In genomic region chr16:88456356-88457292, GRCh38 we compare ENCODE assay signal across 1 cellular context.
TF ChIP-seq lines count a peak whose summit lies in the region.

No MANE protein-coding gene starts in this region.

TF ChIP-seq in GM12878, 131 proteins besides CTCF, POLR2A, EP300 and RAD21 (continued from another document and continues in another):
- TF ChIP-seq, protein P1, sequence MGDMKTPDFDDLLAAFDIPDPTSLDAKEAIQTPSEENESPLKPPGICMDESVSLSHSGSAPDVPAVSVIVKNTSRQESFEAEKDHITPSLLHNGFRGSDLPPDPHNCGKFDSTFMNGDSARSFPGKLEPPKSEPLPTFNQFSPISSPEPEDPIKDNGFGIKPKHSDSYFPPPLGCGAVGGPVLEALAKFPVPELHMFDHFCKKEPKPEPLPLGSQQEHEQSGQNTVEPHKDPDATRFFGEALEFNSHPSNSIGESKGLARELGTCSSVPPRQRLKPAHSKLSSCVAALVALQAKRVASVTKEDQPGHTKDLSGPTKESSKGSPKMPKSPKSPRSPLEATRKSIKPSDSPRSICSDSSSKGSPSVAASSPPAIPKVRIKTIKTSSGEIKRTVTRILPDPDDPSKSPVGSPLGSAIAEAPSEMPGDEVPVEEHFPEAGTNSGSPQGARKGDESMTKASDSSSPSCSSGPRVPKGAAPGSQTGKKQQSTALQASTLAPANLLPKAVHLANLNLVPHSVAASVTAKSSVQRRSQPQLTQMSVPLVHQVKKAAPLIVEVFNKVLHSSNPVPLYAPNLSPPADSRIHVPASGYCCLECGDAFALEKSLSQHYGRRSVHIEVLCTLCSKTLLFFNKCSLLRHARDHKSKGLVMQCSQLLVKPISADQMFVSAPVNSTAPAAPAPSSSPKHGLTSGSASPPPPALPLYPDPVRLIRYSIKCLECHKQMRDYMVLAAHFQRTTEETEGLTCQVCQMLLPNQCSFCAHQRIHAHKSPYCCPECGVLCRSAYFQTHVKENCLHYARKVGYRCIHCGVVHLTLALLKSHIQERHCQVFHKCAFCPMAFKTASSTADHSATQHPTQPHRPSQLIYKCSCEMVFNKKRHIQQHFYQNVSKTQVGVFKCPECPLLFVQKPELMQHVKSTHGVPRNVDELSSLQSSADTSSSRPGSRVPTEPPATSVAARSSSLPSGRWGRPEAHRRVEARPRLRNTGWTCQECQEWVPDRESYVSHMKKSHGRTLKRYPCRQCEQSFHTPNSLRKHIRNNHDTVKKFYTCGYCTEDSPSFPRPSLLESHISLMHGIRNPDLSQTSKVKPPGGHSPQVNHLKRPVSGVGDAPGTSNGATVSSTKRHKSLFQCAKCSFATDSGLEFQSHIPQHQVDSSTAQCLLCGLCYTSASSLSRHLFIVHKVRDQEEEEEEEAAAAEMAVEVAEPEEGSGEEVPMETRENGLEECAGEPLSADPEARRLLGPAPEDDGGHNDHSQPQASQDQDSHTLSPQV (IDR thresholded peaks at IDR 0.05): no peak
- TF ChIP-seq HSF1 (IDR thresholded peaks at IDR 0.05; ENCODE audit: low read depth, low read length) (no peak), BCL11A (IDR thresholded peaks at IDR 0.05; ENCODE audit: low read depth, low read length) (no peak), NFYA (IDR thresholded peaks at IDR 0.05; ENCODE audit: borderline replicate concordance, low read depth, low read length) (no peak), SMC3 (IDR thresholded peaks at IDR 0.05; ENCODE audit: borderline replicate concordance, low read length) (0 out of 2 replicates have a peak, but pooled peaks have one; percentile 11), ZZZ3 (IDR thresholded peaks at IDR 0.05; ENCODE audit: control insufficient read depth, insufficient read length, low read depth) (no peak), IKZF1 (conservative IDR thresholded peaks at IDR 0.05) (peak; percentile 70), SMARCA5 (IDR thresholded peaks at IDR 0.05) (peak; percentile 57; the same call in 1 of the 2 replicates), ZNF622 (IDR thresholded peaks at IDR 0.05) (no peak), HDGF (IDR thresholded peaks at IDR 0.05) (peak; percentile 81; the same call in 1 of the 2 replicates), CBFB (IDR thresholded peaks at IDR 0.05; ENCODE audit: low read depth) (no peak), SRF (IDR thresholded peaks at IDR 0.05; ENCODE audit: low read depth in 2 of 2, low read length in 2 of 2) (no peak), MTA2 (IDR thresholded peaks at IDR 0.05; ENCODE audit: low read depth) (peak; percentile 54; the same call in 1 of the 2 replicates), ATF7 (IDR thresholded peaks at IDR 0.05; ENCODE audit: low read depth) (peak; percentile 7; the same call in 1 of the 2 replicates), GATAD2B (conservative IDR thresholded peaks at IDR 0.05; ENCODE audit: low read depth) (peak; percentile 70; the same call in 1 of the 2 replicates), ZBTB40 (IDR thresholded peaks at IDR 0.05; ENCODE audit: borderline replicate concordance) (no peak), NBN (IDR thresholded peaks at IDR 0.05) (peak; percentile 14; the same call in 1 of the 2 replicates), EGR1 (IDR thresholded peaks at IDR 0.05; ENCODE audit: borderline replicate concordance in 1 of 2, low read depth in 2 of 2, low read length in 2 of 2) (0 out of 3 replicates have a peak, but pooled peaks of 1 of the 2 experiments have one; percentile 31), KDM1A (IDR thresholded peaks at IDR 0.05; ENCODE audit: borderline replicate concordance) (no peak), CBX5 (IDR thresholded peaks at IDR 0.05; ENCODE audit: low read depth) (no peak), STAT1 (conservative IDR thresholded peaks at IDR 0.05) (no peak), MTA3 (IDR thresholded peaks at IDR 0.05; ENCODE audit: borderline replicate concordance, low read length) (no peak), ZNF217 (IDR thresholded peaks at IDR 0.05) (0 out of 2 replicates have a peak, but pooled peaks have one; percentile 28), NR2C1 (IDR thresholded peaks at IDR 0.05) (no peak), USF2 (IDR thresholded peaks at IDR 0.05; ENCODE audit: borderline replicate concordance, low read depth, low read length) (no peak), LARP7 (IDR thresholded peaks at IDR 0.05) (no peak), FOXM1 (IDR thresholded peaks at IDR 0.05; ENCODE audit: low read depth, low read length) (no peak), HDAC2 (IDR thresholded peaks at IDR 0.05) (no peak), KLF5 (IDR thresholded peaks at IDR 0.05; ENCODE audit: partially characterized antibody) (no peak), CEBPB (IDR thresholded peaks at IDR 0.05; ENCODE audit: borderline replicate concordance in 1 of 2, low read depth in 2 of 2, low read length in 2 of 2) (no peak), IKZF2 (IDR thresholded peaks at IDR 0.05) (peak in 1 of 2 experiments; percentile 14; a peak in 1 of 4 replicates), RAD51 (IDR thresholded peaks at IDR 0.05) (no peak), MEF2A (IDR thresholded peaks at IDR 0.05; ENCODE audit: insufficient read depth, low read depth, low read length) (no peak), PRDM15 (CRISPR knock-in tag; IDR thresholded peaks at IDR 0.05) (no peak)
- TF ChIP-seq, protein P2, sequence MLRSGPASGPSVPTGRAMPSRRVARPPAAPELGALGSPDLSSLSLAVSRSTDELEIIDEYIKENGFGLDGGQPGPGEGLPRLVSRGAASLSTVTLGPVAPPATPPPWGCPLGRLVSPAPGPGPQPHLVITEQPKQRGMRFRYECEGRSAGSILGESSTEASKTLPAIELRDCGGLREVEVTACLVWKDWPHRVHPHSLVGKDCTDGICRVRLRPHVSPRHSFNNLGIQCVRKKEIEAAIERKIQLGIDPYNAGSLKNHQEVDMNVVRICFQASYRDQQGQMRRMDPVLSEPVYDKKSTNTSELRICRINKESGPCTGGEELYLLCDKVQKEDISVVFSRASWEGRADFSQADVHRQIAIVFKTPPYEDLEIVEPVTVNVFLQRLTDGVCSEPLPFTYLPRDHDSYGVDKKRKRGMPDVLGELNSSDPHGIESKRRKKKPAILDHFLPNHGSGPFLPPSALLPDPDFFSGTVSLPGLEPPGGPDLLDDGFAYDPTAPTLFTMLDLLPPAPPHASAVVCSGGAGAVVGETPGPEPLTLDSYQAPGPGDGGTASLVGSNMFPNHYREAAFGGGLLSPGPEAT (IDR thresholded peaks at IDR 0.05; ENCODE audit: low read depth): peak; percentile 74; the same call in 1 of the 2 replicates
- TF ChIP-seq, protein P3, sequence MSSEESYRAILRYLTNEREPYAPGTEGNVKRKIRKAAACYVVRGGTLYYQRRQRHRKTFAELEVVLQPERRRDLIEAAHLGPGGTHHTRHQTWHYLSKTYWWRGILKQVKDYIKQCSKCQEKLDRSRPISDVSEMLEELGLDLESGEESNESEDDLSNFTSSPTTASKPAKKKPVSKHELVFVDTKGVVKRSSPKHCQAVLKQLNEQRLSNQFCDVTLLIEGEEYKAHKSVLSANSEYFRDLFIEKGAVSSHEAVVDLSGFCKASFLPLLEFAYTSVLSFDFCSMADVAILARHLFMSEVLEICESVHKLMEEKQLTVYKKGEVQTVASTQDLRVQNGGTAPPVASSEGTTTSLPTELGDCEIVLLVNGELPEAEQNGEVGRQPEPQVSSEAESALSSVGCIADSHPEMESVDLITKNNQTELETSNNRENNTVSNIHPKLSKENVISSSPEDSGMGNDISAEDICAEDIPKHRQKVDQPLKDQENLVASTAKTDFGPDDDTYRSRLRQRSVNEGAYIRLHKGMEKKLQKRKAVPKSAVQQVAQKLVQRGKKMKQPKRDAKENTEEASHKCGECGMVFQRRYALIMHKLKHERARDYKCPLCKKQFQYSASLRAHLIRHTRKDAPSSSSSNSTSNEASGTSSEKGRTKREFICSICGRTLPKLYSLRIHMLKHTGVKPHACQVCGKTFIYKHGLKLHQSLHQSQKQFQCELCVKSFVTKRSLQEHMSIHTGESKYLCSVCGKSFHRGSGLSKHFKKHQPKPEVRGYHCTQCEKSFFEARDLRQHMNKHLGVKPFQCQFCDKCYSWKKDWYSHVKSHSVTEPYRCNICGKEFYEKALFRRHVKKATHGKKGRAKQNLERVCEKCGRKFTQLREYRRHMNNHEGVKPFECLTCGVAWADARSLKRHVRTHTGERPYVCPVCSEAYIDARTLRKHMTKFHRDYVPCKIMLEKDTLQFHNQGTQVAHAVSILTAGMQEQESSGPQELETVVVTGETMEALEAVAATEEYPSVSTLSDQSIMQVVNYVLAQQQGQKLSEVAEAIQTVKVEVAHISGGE (CRISPR knock-in tag; IDR thresholded peaks at IDR 0.05): no peak
